8 cellular contexts compared by ENCODE assay signal in genomic region chr7:38660427-38661099, GRCh38. TPM values are rescaled to one million over a fixed set of nuclear protein-coding genes. Genes with fewer than 3 reads are reported as not detected.
DNase-seq lines count a peak whose midpoint lies in the region; ATAC-seq and TF ChIP-seq lines count a peak whose summit lies in the region.

No MANE protein-coding gene starts in this region.

- H3K4me1 Mint-ChIP-seq in activated T-helper 2 cell treated with anti-CD3 and anti-CD28 coated beads, Interferon-gamma antibody, Interleukin-2, Interleukin-4, amounts not matched to agents 10 μg/mL and 5 μg/mL and 100 μg/mL, durations not matched to agents 14 hours and 24 hours and 36 hours (ENCODE audit: low read depth) = no peaks in the 10 kb centered on the region

- intact Hi-C loops in mucosa of descending colon (cut with DNase I, micrococcal nuclease) = no loop called here
- intact Hi-C loops in activated T-helper 2 cell treated with anti-CD3 and anti-CD28 coated beads, Interferon-gamma antibody, Interleukin-2, Interleukin-4, amounts not matched to agents 10 μg/mL and 5 μg/mL and 100 μg/mL, durations not matched to agents 14 hours and 24 hours and 36 hours (cut with micrococcal nuclease) = loop anchor here (1.0 kb wide), 1 partner anchor 262 kb away; no protein-coding TSS in a partner anchor

- no peak for TF ChIP-seq POLR2A in Peyer's patch (IDR thresholded peaks at IDR 0.05)

- DNase-seq in DMS53 treated with DMSO at 0.1 percent for 48 hours (lab: John Stamatoyannopoulos, UW; ENCODE audit: unreplicated experiment) (peak; percentile 50), HT1080 (ENCODE audit: low read depth) (peak; percentile 30), Peyer's patch (no peak), dermis blood vessel endothelial cell (peak; percentile 62), mucosa of descending colon (peak in 1 of 3 donors; percentile 24), HPDE6-E6E7 (ENCODE audit: extremely low spot score) (no peak)
- no peak for DNase-seq in activated T-helper 2 cell treated with anti-CD3 and anti-CD28 coated beads, Interferon-gamma antibody, Interleukin-2, Interleukin-4, amounts not matched to agents 10 μg/mL and 5 μg/mL and 100 μg/mL, durations not matched to agents 14 hours and 24 hours and 36 hours (ENCODE audit: low spot score)

- H3K9me3 Mint-ChIP-seq in activated T-helper 2 cell treated with anti-CD3 and anti-CD28 coated beads, Interferon-gamma antibody, Interleukin-2, Interleukin-4, amounts not matched to agents 10 μg/mL and 5 μg/mL and 100 μg/mL, durations not matched to agents 14 hours and 24 hours and 36 hours = no peaks in the 10 kb centered on the region

- H3K36me3 Mint-ChIP-seq in activated T-helper 2 cell treated with anti-CD3 and anti-CD28 coated beads, Interferon-gamma antibody, Interleukin-2, Interleukin-4, amounts not matched to agents 10 μg/mL and 5 μg/mL and 100 μg/mL, durations not matched to agents 14 hours and 24 hours and 36 hours (ENCODE audit: low read depth) = no peaks in the 10 kb centered on the region

- no peaks in the 10 kb centered on the region for H3K4me1 ChIP-seq in Peyer's patch
- no peaks in the 10 kb centered on the region for H3K4me1 ChIP-seq in mucosa of descending colon (ENCODE audit: low read depth)

- H3K4me3 ChIP-seq in Peyer's patch = no peak overlapping the region
- no peak overlapping the region for H3K4me3 ChIP-seq in mucosa of descending colon

- TF ChIP-seq CTCF in Peyer's patch (IDR thresholded peaks at IDR 0.05) (peak in 4 of 6 experiments; percentile 40 to 52 (median 48)), mucosa of descending colon (IDR thresholded peaks at IDR 0.05) (peak; percentile 39)

- H3K27me3 ChIP-seq in Peyer's patch = no peaks in the 10 kb centered on the region

- peaks cover 30% of the 10 kb centered on the region for H3K27me3 Mint-ChIP-seq in activated T-helper 2 cell treated with anti-CD3 and anti-CD28 coated beads, Interferon-gamma antibody, Interleukin-2, Interleukin-4, amounts not matched to agents 10 μg/mL and 5 μg/mL and 100 μg/mL, durations not matched to agents 14 hours and 24 hours and 36 hours (ENCODE audit: low read depth)

- H3K9me3 ChIP-seq in Peyer's patch (no peaks in the 10 kb centered on the region), mucosa of descending colon (no peaks in the 10 kb centered on the region)

- H3K27ac ChIP-seq in Peyer's patch = no peak overlapping the region

- peak; percentile 86 for ATAC-seq in GM19395 (IDR thresholded peaks at IDR 0.05; ENCODE audit: unreplicated experiment)
- peak; percentile 70 for ATAC-seq in mucosa of descending colon

- H3K4me3 Mint-ChIP-seq in activated T-helper 2 cell treated with anti-CD3 and anti-CD28 coated beads, Interferon-gamma antibody, Interleukin-2, Interleukin-4, amounts not matched to agents 10 μg/mL and 5 μg/mL and 100 μg/mL, durations not matched to agents 14 hours and 24 hours and 36 hours (ENCODE audit: low read depth) = no peak overlapping the region

- no peak overlapping the region for H3K27ac Mint-ChIP-seq in activated T-helper 2 cell treated with anti-CD3 and anti-CD28 coated beads, Interferon-gamma antibody, Interleukin-2, Interleukin-4, amounts not matched to agents 10 μg/mL and 5 μg/mL and 100 μg/mL, durations not matched to agents 14 hours and 24 hours and 36 hours

- H3K36me3 ChIP-seq in Peyer's patch (no peaks in the 10 kb centered on the region), mucosa of descending colon (ENCODE audit: low read depth) (no peaks in the 10 kb centered on the region)

RNA-seq across cellular contexts. Expression of gene AMPH, which starts 29.4 kb away (rescaled TPM):
- 1.3 and 2.3 TPM in 2 replicates for total RNA-seq in HT1080 (2014; rRNA removed; shearing (Covaris generic))
- polyA plus RNA-seq in HT1080 (2015; cell fraction: cytosol; rRNA removed) = 0.16 and 0.58 TPM in 2 replicates
- 0.37 and 0.46 TPM in 2 replicates for polyA plus RNA-seq in HT1080 (2015; cell fraction: nucleus; rRNA removed)
- total RNA-seq in Peyer's patch (10 to 100 TPM in 1 of 4 donors, 1 to 10 TPM in 1, under 1 TPM in 2; 0.18 to 12.4 (median 2.5) TPM), dermis blood vessel endothelial cell (not detected in 2 replicates), mucosa of descending colon (1 to 10 TPM in 2 of 3 donors, under 1 TPM in 1; 0.41 to 3.2 (median 1.2) TPM)
- 0.14 and 0.23 TPM in 2 replicates for total RNA-seq in activated T-helper 2 cell treated with anti-CD3 and anti-CD28 coated beads, Interferon-gamma antibody, Interleukin-2, Interleukin-4, amounts not matched to agents 10 μg/mL and 5 μg/mL and 100 μg/mL, durations not matched to agents 14 hours and 24 hours and 36 hours

Comparison
In these comparisons a context has a peak if more than half of its experiments do, and no peak if none do; other contexts are left out.
1. DNase-seq: peak in DMS53 treated with DMSO at 0.1 percent for 48 hours (single experiment), HT1080 (single experiment) and dermis blood vessel endothelial cell (single experiment); none in Peyer's patch (0 of 3), HPDE6-E6E7 (single experiment) and activated T-helper 2 cell treated with anti-CD3 and anti-CD28 coated beads, Interferon-gamma antibody, Interleukin-2, Interleukin-4, amounts not matched to agents 10 μg/mL and 5 μg/mL and 100 μg/mL, durations not matched to agents 14 hours and 24 hours and 36 hours (single experiment).